Comparison of ENCODE assay signal across 14 cellular contexts in genomic region chr9:114205171-114206015, GRCh38. TPM values are rescaled to one million over a fixed set of nuclear protein-coding genes. Genes with fewer than 3 reads are reported as not detected.
DNase-seq lines count a peak whose midpoint lies in the region.
"Had no signal": no experiment of that assay in that cellular context is flagged by ENCODE, and none has a peak within 500 bp of the region (broad histone marks: within the 10 kb centered on the region; RNA-seq: fewer than 3 reads in every experiment).

No MANE protein-coding gene starts in this region.

- in situ Hi-C loops in SK-MEL-5 (cut with HindIII; ENCODE audit: low pct_unique_long_range_greater_than_20kb, low sequenced_read_pairs): no loop called here

- DNase-seq in SK-MEL-5 (ENCODE audit: low read depth, low spot score) (peak; percentile 37), globus pallidus (ENCODE audit: low spot score) (peak; percentile 65), midbrain (lab: John Stamatoyannopoulos, UW) (peak; percentile 56), superior temporal gyrus (ENCODE audit: extremely low spot score) (peak; percentile 41), NCI-H2196 treated with DMSO at 0.1 percent for 48 hours (lab: John Stamatoyannopoulos, UW; ENCODE audit: unreplicated experiment) (no peak), NCI-H69 (lab: John Stamatoyannopoulos, UW) (no peak), NCI-H2196 (lab: John Stamatoyannopoulos, UW; ENCODE audit: unreplicated experiment) (no peak)
- DNase-seq: activated CD4-positive, CD25-positive, alpha-beta regulatory T cell; amniotic stem cell; DMS153; NCI-H146; NCI-H446 treated with DMSO at 0.1 percent for 48 hours; SHP77 treated with DMSO at 0.1 percent for 48 hours; T-helper 17 cell had no signal

RNA-seq across cellular contexts. Expression of gene COL27A1, which starts 50.1 kb away (rescaled TPM):
- total RNA-seq in SK-MEL-5 (2014; rRNA removed; shearing (Covaris generic)): 0.90 and 2.3 TPM in 2 replicates
- 2.0 and 2.6 TPM in 2 replicates for polyA plus RNA-seq in SK-MEL-5 (2015; cell fraction: cytosol; rRNA removed)
- 29.0 and 39.3 TPM in 2 replicates for polyA plus RNA-seq in SK-MEL-5 (2015; cell fraction: nucleus; rRNA removed)

Comparison
In these comparisons a context has a peak if more than half of its experiments do, and no peak if none do; other contexts are left out.
1. DNase-seq: peak in SK-MEL-5 (single experiment), globus pallidus (single experiment), midbrain (single experiment) and superior temporal gyrus (single experiment); none in NCI-H2196 treated with DMSO at 0.1 percent for 48 hours (single experiment), NCI-H69 (single experiment) and NCI-H2196 (single experiment).